Comparison of ENCODE assay signal across 13 cellular contexts in genomic region chr2:19802088-19802806, GRCh38.
DNase-seq lines count a peak whose midpoint lies in the region; ATAC-seq and TF ChIP-seq lines count a peak whose summit lies in the region.
"Had no signal": no experiment of that assay in that cellular context is flagged by ENCODE, and none has a peak within 500 bp of the region (broad histone marks: within the 10 kb centered on the region; RNA-seq: fewer than 3 reads in every experiment).

No MANE protein-coding gene starts in this region.

- CTCF ChIA-PET in IMR-90 (lab: Yijun Ruan, JAX): interaction anchor here (1.0 to 1.3 kb wide), 2 partner anchors 23 to 61 kb away, joined by 3 to 4 read pairs; no protein-coding TSS in a partner anchor

- ATAC-seq in IMR-90 (ENCODE audit: low read depth) (peak; percentile 19), GM18520 (IDR thresholded peaks at IDR 0.05; ENCODE audit: unreplicated experiment) (no peak)
- ATAC-seq: left lobe of liver had no signal

- peak overlapping the region; percentile 52 for H2AK5ac ChIP-seq in IMR-90 (ENCODE audit: low read depth, low read length)

- peak overlapping the region; percentile 62 for H3K18ac ChIP-seq in IMR-90 (ENCODE audit: low read depth, low read length)

- H2AFZ ChIP-seq in ACC112 (ENCODE audit: low read length, unreplicated experiment) (no peak overlapping the region), IMR-90 (replicated peaks; ENCODE audit: low read length, poor library complexity) (peak overlapping the region; percentile 41), osteoblast (ENCODE audit: low read length) (peak overlapping the region; percentile 38)

- DNase-seq in IMR-90: peak; percentile 50
- DNase-seq in chondrocyte (ENCODE audit: low spot score): no peak
- DNase-seq in osteoblast (ENCODE audit: insufficient read length, low spot score, missing footprints): no peak
- no peak for DNase-seq in stimulated activated CD4-positive, alpha-beta T cell treated with anti-CD3 and anti-CD28 coated beads, Interleukin-2, amount 100 ng/mL, for 24 hours
- DNase-seq in DMS153 (lab: John Stamatoyannopoulos, UW): no peak
- DNase-seq in NCI-H1092 treated with DMSO at 0.1 percent for 48 hours (lab: John Stamatoyannopoulos, UW): no peak
- DNase-seq: activated naive CD8-positive, alpha-beta T cell treated with anti-CD3 and anti-CD28 coated beads for 36 hours; AML-193; NCI-H82 had no signal

- H3K23ac ChIP-seq in IMR-90 (ENCODE audit: low read depth, low read length): peak overlapping the region; percentile 32

- H3K36me3 ChIP-seq in ACC112 (ENCODE audit: insufficient read depth, low read length) (no peaks in the 10 kb centered on the region), IMR-90 (ENCODE audit: control insufficient read depth, insufficient read depth, low read length) (no peaks in the 10 kb centered on the region), osteoblast (ENCODE audit: insufficient read depth, low read length) (no peaks in the 10 kb centered on the region)
- H3K36me3 ChIP-seq: vagina had no signal

- peak overlapping the region; percentile 75 for H4K5ac ChIP-seq in IMR-90 (ENCODE audit: low read depth, low read length)

- peak overlapping the region; percentile 74 for H3K4ac ChIP-seq in IMR-90 (ENCODE audit: low read depth, low read length)

- H3K4me3 ChIP-seq in ACC112 (ENCODE audit: low read depth, low read length): no peak overlapping the region
- H3K4me3 ChIP-seq in IMR-90 (ENCODE audit: insufficient read depth, low read depth, low read length): no peak overlapping the region
- H3K4me3 ChIP-seq in osteoblast (ENCODE audit: insufficient read depth, low read length): no peak overlapping the region
- H3K4me3 ChIP-seq: vagina had no signal

- H4K91ac ChIP-seq in IMR-90 (ENCODE audit: insufficient read depth, low read depth, low read length): peak overlapping the region; percentile 51

- H3K4me1 ChIP-seq in ACC112 (ENCODE audit: control insufficient read depth, insufficient read depth, low read length, unreplicated experiment) (peaks cover 25% of the 10 kb centered on the region), IMR-90 (ENCODE audit: control insufficient read depth, insufficient read depth, low read length) (peaks cover 18% of the 10 kb centered on the region), osteoblast (ENCODE audit: insufficient read depth, low read length) (peaks cover 23% of the 10 kb centered on the region)

- H4K8ac ChIP-seq in IMR-90 (ENCODE audit: low read depth in 2 of 2, low read length in 2 of 2): peak overlapping the region; percentile 16 to 62

- peak overlapping the region; percentile 28; the same call in 1 of the 2 replicates for H3K56ac ChIP-seq in IMR-90 (ENCODE audit: extremely low read depth, insufficient read depth, low read length)

- no peak for TF ChIP-seq RAD21 in IMR-90 (IDR thresholded peaks at IDR 0.05; ENCODE audit: low read length)

- peak overlapping the region; percentile 44 for H3K14ac ChIP-seq in IMR-90 (replicated peaks; ENCODE audit: low read depth, low read length)

- H3K27ac ChIP-seq in ACC112 (ENCODE audit: low read depth, low read length): peak overlapping the region; percentile 47
- H3K27ac ChIP-seq in IMR-90 (ENCODE audit: insufficient read depth, low read length): peak overlapping the region; percentile 55
- peak overlapping the region; percentile 79 for H3K27ac ChIP-seq in osteoblast (ENCODE audit: low read depth, low read length)
- H3K27ac ChIP-seq: vagina had no signal

- H3K9me1 ChIP-seq in IMR-90 (ENCODE audit: insufficient read depth, low read length): peaks cover 18% of the 10 kb centered on the region

- in situ Hi-C loops in IMR-90 (cut with MboI; ENCODE audit: low sequenced_read_pairs): no loop called here

- intact Hi-C loops in IMR-90 (cut with micrococcal nuclease): no loop called here

- no peaks in the 10 kb centered on the region for H3K27me3 ChIP-seq in ACC112 (ENCODE audit: insufficient read depth, low read length)
- H3K27me3 ChIP-seq in IMR-90 (ENCODE audit: control insufficient read depth, insufficient read depth, low read length): peaks cover 4% of the 10 kb centered on the region; the same call in 1 of the 2 replicates
- no peaks in the 10 kb centered on the region for H3K27me3 ChIP-seq in osteoblast (ENCODE audit: insufficient read depth, low read length)
- H3K27me3 ChIP-seq: vagina had no signal

- peak overlapping the region; percentile 80 for H2BK120ac ChIP-seq in IMR-90 (ENCODE audit: low read depth, low read length)

- TF ChIP-seq CTCF in IMR-90 (conservative IDR thresholded peaks at IDR 0.05; ENCODE audit: low read depth, low read length) (no peak), chondrocyte (IDR thresholded peaks at IDR 0.05) (no peak), osteoblast (IDR thresholded peaks at IDR 0.05; ENCODE audit: extremely low read depth, low read depth, low read length) (no peak)

- no CpG with 5 or more reads among the region's 4 CpGs for WGBS in IMR-90 (ENCODE audit: extremely low coverage in 2 of 2, insufficient read length in 1 of 2), 2 experiments

- H2AK9ac ChIP-seq in IMR-90 (replicated peaks; ENCODE audit: low read depth, low read length, poor library complexity): peak overlapping the region; percentile 55

- H3K79me2 ChIP-seq in ACC112 (ENCODE audit: control insufficient read depth, insufficient read depth, low read length, unreplicated experiment) (no peaks in the 10 kb centered on the region), osteoblast (ENCODE audit: insufficient read depth, low read length) (no peaks in the 10 kb centered on the region)

- peak overlapping the region; percentile 44 for H2BK5ac ChIP-seq in IMR-90 (ENCODE audit: low read depth, low read length, poor library complexity, severe bottlenecking)

- H2BK15ac ChIP-seq in IMR-90 (ENCODE audit: low read depth, low read length): peak overlapping the region; percentile 49; the same call in 2 of the 3 replicates

- dilution Hi-C loops in IMR-90 (cut with HindIII; ENCODE audit: low sequenced_read_pairs, unreplicated experiment): no loop called here

- H3K4me2 ChIP-seq in IMR-90 (ENCODE audit: low read depth, low read length) (0 out of 2 replicates have a peak overlapping the region, but pooled peaks have one; percentile 3), osteoblast (ENCODE audit: insufficient read depth, low read length) (peak overlapping the region; percentile 64)

- POLR2A ChIA-PET in IMR-90 (lab: Charles Lee; ENCODE audit: unreplicated experiment): interaction anchor here (0.6 kb wide), 2 partner anchors 29 to 433 kb away, joined by 3 read pairs; no protein-coding TSS in a partner anchor

- no peaks in the 10 kb centered on the region for H3K9me3 ChIP-seq in IMR-90 (ENCODE audit: control insufficient read depth, insufficient read depth, low read length)
- no peaks in the 10 kb centered on the region for H3K9me3 ChIP-seq in osteoblast (ENCODE audit: low read depth, low read length)
- H3K9me3 ChIP-seq: vagina had no signal

- H3K27me3 Mint-ChIP-seq in chondrocyte (ENCODE audit: low read depth): no peaks in the 10 kb centered on the region

- peak overlapping the region; percentile 85 for H2BK20ac ChIP-seq in IMR-90 (ENCODE audit: low read depth, low read length)

- no peaks in the 10 kb centered on the region; the same call in 1 of the 2 replicates for H4K20me1 ChIP-seq in IMR-90 (ENCODE audit: insufficient read depth, low read length)
- H4K20me1 ChIP-seq in osteoblast (ENCODE audit: insufficient read depth, low read length): no peaks in the 10 kb centered on the region

- H3K36me3 Mint-ChIP-seq in chondrocyte (ENCODE audit: low read depth): no peaks in the 10 kb centered on the region
- H3K36me3 Mint-ChIP-seq: activated naive CD8-positive, alpha-beta T cell treated with anti-CD3 and anti-CD28 coated beads for 36 hours had no signal

- peaks cover 71% of the 10 kb centered on the region for H3K4me1 Mint-ChIP-seq in chondrocyte (ENCODE audit: low read depth)
- H3K4me1 Mint-ChIP-seq: activated naive CD8-positive, alpha-beta T cell treated with anti-CD3 and anti-CD28 coated beads for 36 hours had no signal

- TF ChIP-seq POLR2A in IMR-90 (IDR thresholded peaks at IDR 0.05; ENCODE audit: low read depth, low read length): no peak

- H3K79me1 ChIP-seq in IMR-90 (ENCODE audit: low read depth in 1 of 2, low read length in 2 of 2): no peaks in the 10 kb centered on the region

- no TSS peak for BruUV-seq in IMR-90 (replicated peaks; lab: Mats Ljungman, UMichigan)

- peaks cover 6% of the 10 kb centered on the region for H3K9me3 Mint-ChIP-seq in chondrocyte (ENCODE audit: low read depth)
- H3K9me3 Mint-ChIP-seq: activated naive CD8-positive, alpha-beta T cell treated with anti-CD3 and anti-CD28 coated beads for 36 hours had no signal

- peak overlapping the region; percentile 89 for H3K27ac Mint-ChIP-seq in chondrocyte (ENCODE audit: unreplicated experiment)
- H3K27ac Mint-ChIP-seq: activated naive CD8-positive, alpha-beta T cell treated with anti-CD3 and anti-CD28 coated beads for 36 hours had no signal

- no peak overlapping the region for H3K4me3 Mint-ChIP-seq in chondrocyte (ENCODE audit: unreplicated experiment)
- H3K4me3 Mint-ChIP-seq: activated naive CD8-positive, alpha-beta T cell treated with anti-CD3 and anti-CD28 coated beads for 36 hours had no signal

- H3K9ac ChIP-seq in IMR-90 (ENCODE audit: low read depth, low read length): no peak overlapping the region

TF ChIP-seq in IMR-90, 13 proteins besides CTCF, POLR2A, EP300 and RAD21:
- TF ChIP-seq SMC3 (IDR thresholded peaks at IDR 0.05; ENCODE audit: low read depth, low read length): no peak
- no peak for TF ChIP-seq BHLHE40 (IDR thresholded peaks at IDR 0.05; ENCODE audit: low read depth, low read length)
- TF ChIP-seq MXI1 (IDR thresholded peaks at IDR 0.05; ENCODE audit: borderline replicate concordance, low read depth, low read length): no peak
